15 cellular contexts compared by ENCODE assay signal in genomic region chr19:33486407-33486806, GRCh38.
"Had no signal": no experiment of that assay in that cellular context is flagged by ENCODE, and none has a peak within 500 bp of the region (broad histone marks: within the 10 kb centered on the region; RNA-seq: fewer than 3 reads in every experiment).

No MANE protein-coding gene starts in this region.

- H3K9me3 ChIP-seq: SK-N-SH had no signal

- ATAC-seq: activated CD4-positive, alpha-beta T cell treated with anti-CD3 and anti-CD28 coated beads for 36 hours; T-cell had no signal

- H3K4me3 Mint-ChIP-seq: activated CD4-positive, alpha-beta memory T cell treated with anti-CD3 and anti-CD28 coated beads for 36 hours; activated CD4-positive, alpha-beta T cell treated with anti-CD3 and anti-CD28 coated beads for 36 hours; activated naive CD8-positive, alpha-beta T cell treated with anti-CD3 and anti-CD28 coated beads for 36 hours; T-cell had no signal

- H3K4me3 ChIP-seq: esophagus squamous epithelium, skin epidermis, transverse colon had no signal

- H3K36me3 ChIP-seq: transverse colon had no signal

- H3K27me3 Mint-ChIP-seq: activated CD4-positive, alpha-beta memory T cell treated with anti-CD3 and anti-CD28 coated beads for 36 hours; activated CD4-positive, alpha-beta T cell treated with anti-CD3 and anti-CD28 coated beads for 36 hours; activated naive CD8-positive, alpha-beta T cell treated with anti-CD3 and anti-CD28 coated beads for 36 hours; T-cell had no signal

- H3K9ac ChIP-seq: SK-N-SH had no signal

- H3K27me3 ChIP-seq: esophagus squamous epithelium, transverse colon had no signal

- H3K4me2 ChIP-seq: SK-N-SH had no signal

- H3K4me1 Mint-ChIP-seq: activated CD4-positive, alpha-beta T cell treated with anti-CD3 and anti-CD28 coated beads for 36 hours; activated naive CD8-positive, alpha-beta T cell treated with anti-CD3 and anti-CD28 coated beads for 36 hours; T-cell had no signal

- FAIRE-seq: keratinocyte had no signal

- DNase-seq: activated CD4-positive, alpha-beta memory T cell treated with anti-CD3 and anti-CD28 coated beads for 36 hours; activated CD4-positive, alpha-beta T cell treated with anti-CD3 and anti-CD28 coated beads for 36 hours; activated gamma-delta T cell treated with Interleukin-2 at 50 U/mL for 16 hours; activated naive CD8-positive, alpha-beta T cell treated with anti-CD3 and anti-CD28 coated beads for 36 hours; activated T-cell treated with anti-CD3 and anti-CD28 coated beads, Interleukin-2, amount 50 U/mL, for 48 hours; esophagus squamous epithelium; hippocampal formation; stimulated activated CD4-positive, alpha-beta T cell treated with anti-CD3 and anti-CD28 coated beads, Interleukin-4, amount 100 ng/mL, for 24 hours; stimulated activated naive CD4-positive, alpha-beta T cell; T-cell; T1000; transverse colon had no signal

- H3K4me1 ChIP-seq: transverse colon had no signal

- H3K27ac ChIP-seq: esophagus squamous epithelium, skin epidermis, transverse colon had no signal

- H3K27ac Mint-ChIP-seq: activated CD4-positive, alpha-beta memory T cell treated with anti-CD3 and anti-CD28 coated beads for 36 hours; activated CD4-positive, alpha-beta T cell treated with anti-CD3 and anti-CD28 coated beads for 36 hours; activated naive CD8-positive, alpha-beta T cell treated with anti-CD3 and anti-CD28 coated beads for 36 hours; T-cell had no signal
